In the genomic region with DNA sequence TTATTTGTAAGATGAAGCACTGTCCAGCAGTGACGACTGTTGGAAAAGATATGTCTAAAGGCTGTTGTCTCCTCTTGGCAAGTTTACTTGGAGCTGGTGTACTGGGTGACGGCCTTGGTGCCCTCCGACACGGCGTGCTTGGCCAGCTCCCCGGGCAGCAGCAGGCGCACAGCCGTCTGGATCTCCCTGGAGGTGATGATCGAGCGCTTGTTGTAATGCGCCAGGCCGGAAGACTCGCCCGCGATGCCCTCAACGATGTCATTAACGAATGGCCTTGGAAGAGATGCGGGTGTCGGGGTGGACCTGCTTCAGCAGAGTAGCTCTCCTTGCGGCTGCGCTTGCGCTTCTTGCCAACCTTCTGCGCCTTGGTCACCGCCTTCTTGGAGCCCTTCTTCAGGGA, we compare ENCODE assay signal across 37 cellular contexts.
"Had no signal": no experiment of that assay in that cellular context is flagged by ENCODE, and none has a peak within 500 bp of the region (broad histone marks: within the 10 kb centered on the region; RNA-seq: fewer than 3 reads in every experiment).

No MANE protein-coding gene starts in this region.

- H3K27ac ChIP-seq: adrenal gland, ascending aorta, body of pancreas, brain microvascular endothelial cell, breast epithelium, cardiac muscle cell had no signal

- H3K27ac Mint-ChIP-seq: activated naive CD4-positive, alpha-beta T cell treated with anti-CD3 and anti-CD28 coated beads for 36 hours; activated naive CD4-positive, alpha-beta T cell treated with anti-CD3 and anti-CD28 coated beads, Interleukin-2, amount 10 ng/mL, durations not matched to agents 7 days and 5 days; activated naive CD4-positive, alpha-beta T cell treated with anti-CD3 and anti-CD28 coated beads, Interleukin-2, amount 50 U/mL, for 24 hours; activated naive CD4-positive, alpha-beta T cell treated with anti-CD3 and anti-CD28 coated beads, Interleukin-2, amount 50 U/mL, for 72 hours; activated naive CD8-positive, alpha-beta T cell; activated naive CD8-positive, alpha-beta T cell treated with anti-CD3 and anti-CD28 coated beads for 36 hours; activated naive CD8-positive, alpha-beta T cell treated with anti-CD3 and anti-CD28 coated beads, Interleukin-2, amount 10 ng/mL, durations not matched to agents 7 days and 5 days; activated naive CD8-positive, alpha-beta T cell treated with anti-CD3 and anti-CD28 coated beads, Interleukin-2, amount 50 U/mL, for 24 hours; activated T-cell treated with anti-CD3 and anti-CD28 coated beads, Interleukin-2, amount 50 U/mL, for 24 hours; activated T-cell treated with anti-CD3 and anti-CD28 coated beads, Interleukin-2, amount 50 U/mL, for 72 hours; activated T-helper 1 cell treated with anti-CD3 and anti-CD28 coated beads, Interleukin-12 subunit alpha, Interleukin-12 subunit beta, Interleukin-2, Interleukin-4 antibody, amounts not matched to agents 30 ng/mL and 10 ng/mL and 1 ng/mL, durations not matched to agents 14 hours and 24 hours and 36 hours; activated T-helper 17 cell treated with anti-CD3 and anti-CD28 coated beads, Interleukin-2, amount 50 U/mL, for 72 hours; activated T-helper 2 cell treated with anti-CD3 and anti-CD28 coated beads, Interferon-gamma antibody, Interleukin-2, Interleukin-4, amounts not matched to agents 10 μg/mL and 5 μg/mL and 100 μg/mL, durations not matched to agents 14 hours and 24 hours and 36 hours; brain had no signal

- H3K4me3 Mint-ChIP-seq: activated naive CD4-positive, alpha-beta T cell treated with anti-CD3 and anti-CD28 coated beads for 36 hours; activated naive CD4-positive, alpha-beta T cell treated with anti-CD3 and anti-CD28 coated beads, Interleukin-2, amount 10 ng/mL, durations not matched to agents 7 days and 5 days; activated naive CD4-positive, alpha-beta T cell treated with anti-CD3 and anti-CD28 coated beads, Interleukin-2, amount 50 U/mL, for 24 hours; activated naive CD8-positive, alpha-beta T cell; activated naive CD8-positive, alpha-beta T cell treated with anti-CD3 and anti-CD28 coated beads for 36 hours; activated naive CD8-positive, alpha-beta T cell treated with anti-CD3 and anti-CD28 coated beads, Interleukin-2, amount 10 ng/mL, durations not matched to agents 7 days and 5 days; activated naive CD8-positive, alpha-beta T cell treated with anti-CD3 and anti-CD28 coated beads, Interleukin-2, amount 50 U/mL, for 24 hours; activated T-cell treated with anti-CD3 and anti-CD28 coated beads, Interleukin-2, amount 50 U/mL, for 24 hours; activated T-cell treated with anti-CD3 and anti-CD28 coated beads, Interleukin-2, amount 50 U/mL, for 4 hours; activated T-cell treated with anti-CD3 and anti-CD28 coated beads, Interleukin-2, amount 50 U/mL, for 72 hours; activated T-helper 1 cell treated with anti-CD3 and anti-CD28 coated beads, Interleukin-12 subunit alpha, Interleukin-12 subunit beta, Interleukin-2, Interleukin-4 antibody, amounts not matched to agents 30 ng/mL and 10 ng/mL and 1 ng/mL, durations not matched to agents 14 hours and 24 hours and 36 hours; activated T-helper 17 cell treated with anti-CD3 and anti-CD28 coated beads, Interleukin-2, amount 50 U/mL, for 72 hours; brain; central memory CD8-positive, alpha-beta T cell had no signal

- H3K27me3 ChIP-seq: adrenal gland, ascending aorta, body of pancreas, brain microvascular endothelial cell, breast epithelium, cardiac muscle cell had no signal

- DNase-seq: activated effector memory CD4-positive, alpha-beta T cell treated with anti-CD3 and anti-CD28 coated beads, Interleukin-2, amount 50 U/mL, for 16 hours; activated effector memory CD4-positive, alpha-beta T cell treated with Interleukin-2 at 50 U/mL for 16 hours; activated gamma-delta T cell; activated gamma-delta T cell treated with Interleukin-2 at 50 U/mL for 16 hours; activated naive CD4-positive, alpha-beta T cell; activated naive CD4-positive, alpha-beta T cell treated with anti-CD3 and anti-CD28 coated beads for 36 hours; activated naive CD4-positive, alpha-beta T cell treated with anti-CD3 and anti-CD28 coated beads, Interleukin-2, amount 10 ng/mL, durations not matched to agents 7 days and 5 days; activated naive CD4-positive, alpha-beta T cell treated with anti-CD3 and anti-CD28 coated beads, Interleukin-2, amount 50 U/mL, for 16 hours; activated naive CD4-positive, alpha-beta T cell treated with Interleukin-2 at 50 U/mL for 16 hours; activated naive CD8-positive, alpha-beta T cell treated with anti-CD3 and anti-CD28 coated beads for 36 hours; activated naive CD8-positive, alpha-beta T cell treated with anti-CD3 and anti-CD28 coated beads, Interleukin-2, amount 10 ng/mL, durations not matched to agents 7 days and 5 days; activated naive CD8-positive, alpha-beta T cell treated with anti-CD3 and anti-CD28 coated beads, Interleukin-2, amount 50 U/mL, for 24 hours; activated T-cell treated with anti-CD3 and anti-CD28 coated beads, Interleukin-2, amount 50 U/mL, for 1 hour; activated T-cell treated with anti-CD3 and anti-CD28 coated beads, Interleukin-2, amount 50 U/mL, for 24 hours; activated T-cell treated with anti-CD3 and anti-CD28 coated beads, Interleukin-2, amount 50 U/mL, for 4 hours; activated T-cell treated with anti-CD3 and anti-CD28 coated beads, Interleukin-2, amount 50 U/mL, for 48 hours; activated T-cell treated with anti-CD3 and anti-CD28 coated beads, Interleukin-2, amount 50 U/mL, for 72 hours; adrenal gland; amniotic stem cell; amygdala; anterior cingulate cortex; aorta; body of pancreas; brain microvascular endothelial cell; central memory CD4-positive, alpha-beta T cell; cerebellar nuclear complex had no signal

- H3K4me1 Mint-ChIP-seq: activated T-helper 17 cell treated with anti-CD3 and anti-CD28 coated beads, Interleukin-2, amount 50 U/mL, for 72 hours had no signal

- H3K36me3 ChIP-seq: adrenal gland, ascending aorta, brain microvascular endothelial cell, breast epithelium, cardiac muscle cell had no signal

- H3K27me3 Mint-ChIP-seq: activated naive CD8-positive, alpha-beta T cell; activated T-helper 17 cell treated with anti-CD3 and anti-CD28 coated beads, Interleukin-2, amount 50 U/mL, for 72 hours; central memory CD8-positive, alpha-beta T cell had no signal

- H3K4me1 ChIP-seq: adrenal gland, ascending aorta, breast epithelium had no signal

- H3K4me3 ChIP-seq: adrenal gland, ascending aorta, body of pancreas, breast epithelium, cardiac muscle cell had no signal
